8 cellular contexts compared by ENCODE assay signal in the genomic region with DNA sequence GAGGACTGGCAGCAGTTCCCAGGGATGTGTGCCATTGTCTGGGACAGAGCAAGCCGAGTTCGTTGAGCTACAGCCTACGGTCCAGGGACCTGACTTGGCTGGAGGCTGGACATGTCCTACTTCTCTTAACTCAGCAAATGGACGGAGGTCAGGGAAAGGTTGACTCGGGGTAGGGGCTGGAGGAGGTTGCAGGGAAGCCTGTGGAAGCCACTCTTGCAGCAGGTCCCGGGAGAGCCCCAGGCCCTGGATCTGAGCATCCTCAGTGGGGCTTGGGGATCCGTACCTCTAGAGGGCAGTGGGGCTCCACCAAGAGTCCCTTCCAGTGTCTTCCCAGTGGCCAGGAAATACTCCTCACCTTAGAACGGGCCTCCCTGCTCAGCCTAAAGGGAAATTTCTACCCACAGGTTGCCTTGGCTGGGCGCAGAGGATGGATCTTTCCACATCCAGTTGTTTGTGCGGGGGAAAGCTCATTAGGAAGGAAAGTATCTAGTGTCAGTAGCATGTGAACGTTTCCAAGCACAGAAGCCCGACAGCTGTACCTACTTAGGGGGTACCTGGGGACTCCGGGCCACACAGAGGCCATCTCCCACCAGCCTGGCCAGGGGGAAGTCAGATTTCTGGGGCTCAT.
DNase-seq lines count a peak whose midpoint lies in the region; ATAC-seq and TF ChIP-seq lines count a peak whose summit lies in the region.

No MANE protein-coding gene starts in this region.

- no peak overlapping the region for H3K4me3 Mint-ChIP-seq in activated naive CD8-positive, alpha-beta T cell treated with anti-CD3 and anti-CD28 coated beads, Interleukin-2, amount 50 U/mL, for 24 hours

- peak; percentile 95 for TF ChIP-seq CTCF in GM12864 (IDR thresholded peaks at IDR 0.05; ENCODE audit: low read depth, low read length, missing control alignments)
- TF ChIP-seq CTCF in left ventricle myocardium inferior (IDR thresholded peaks at IDR 0.05; ENCODE audit: borderline replicate concordance): peak; percentile 89
- TF ChIP-seq CTCF in retinal pigment epithelial cell (conservative IDR thresholded peaks at IDR 0.05; ENCODE audit: low read depth, low read length): peak; percentile 94

- H3K36me3 ChIP-seq in left ventricle myocardium inferior: no peaks in the 10 kb centered on the region

- peaks cover under 1% of the 10 kb centered on the region for H3K27me3 Mint-ChIP-seq in activated naive CD8-positive, alpha-beta T cell treated with anti-CD3 and anti-CD28 coated beads, Interleukin-2, amount 50 U/mL, for 24 hours

- H3K9me3 Mint-ChIP-seq in activated naive CD8-positive, alpha-beta T cell treated with anti-CD3 and anti-CD28 coated beads, Interleukin-2, amount 50 U/mL, for 24 hours: no peaks in the 10 kb centered on the region

- no peaks in the 10 kb centered on the region for H3K9me3 ChIP-seq in left ventricle myocardium inferior (replicated peaks)

- peaks cover 26% of the 10 kb centered on the region for H3K4me1 ChIP-seq in left ventricle myocardium inferior

- intact Hi-C loops in left ventricle myocardium inferior (cut with micrococcal nuclease): loop anchor here (5.0 kb wide), 1 partner anchor 225 kb away; no protein-coding TSS in a partner anchor

- H3K4me1 Mint-ChIP-seq in activated naive CD8-positive, alpha-beta T cell treated with anti-CD3 and anti-CD28 coated beads, Interleukin-2, amount 50 U/mL, for 24 hours: peaks cover 4% of the 10 kb centered on the region

- H3K4me3 ChIP-seq in GM12864 (ENCODE audit: low read depth, low read length): no peak overlapping the region
- H3K4me3 ChIP-seq in left ventricle myocardium inferior: no peak overlapping the region
- no peak overlapping the region for H3K4me3 ChIP-seq in retinal pigment epithelial cell (ENCODE audit: low read length)

- no peak overlapping the region for H3K27ac ChIP-seq in left ventricle myocardium inferior (replicated peaks)

- peaks cover 14% of the 10 kb centered on the region for H3K27me3 ChIP-seq in left ventricle myocardium inferior (ENCODE audit: low read depth)

- no peak overlapping the region for H3K27ac Mint-ChIP-seq in activated naive CD8-positive, alpha-beta T cell treated with anti-CD3 and anti-CD28 coated beads, Interleukin-2, amount 50 U/mL, for 24 hours

- H3K36me3 Mint-ChIP-seq in activated naive CD8-positive, alpha-beta T cell treated with anti-CD3 and anti-CD28 coated beads, Interleukin-2, amount 50 U/mL, for 24 hours (ENCODE audit: low read depth): no peaks in the 10 kb centered on the region

- peak; percentile 81 for ATAC-seq in activated naive CD8-positive, alpha-beta T cell treated with anti-CD3 and anti-CD28 coated beads, Interleukin-2, amount 50 U/mL, for 24 hours
- no peak for ATAC-seq in GM18858 (IDR thresholded peaks at IDR 0.05; ENCODE audit: unreplicated experiment)

- DNase-seq in GM12864 (ENCODE audit: low read depth) (no peak), Kasumi-1 (lab: John Stamatoyannopoulos, UW) (peak; percentile 54 to 59), SW 1271 (lab: John Stamatoyannopoulos, UW) (peak; percentile 35 to 51), left ventricle myocardium inferior (peak; percentile 59), retinal pigment epithelial cell (ENCODE audit: low read depth) (no peak), NCI-H128 (lab: John Stamatoyannopoulos, UW; ENCODE audit: unreplicated experiment) (no peak)
- DNase-seq in activated naive CD8-positive, alpha-beta T cell treated with anti-CD3 and anti-CD28 coated beads, Interleukin-2, amount 50 U/mL, for 24 hours: peak; percentile 66

Comparison
In these comparisons a context has a peak if more than half of its experiments do, and no peak if none do; other contexts are left out.
1. DNase-seq: peak in Kasumi-1 (2 of 2), SW 1271 (2 of 2), activated naive CD8-positive, alpha-beta T cell treated with anti-CD3 and anti-CD28 coated beads, Interleukin-2, amount 50 U/mL, for 24 hours (single experiment) and left ventricle myocardium inferior (single experiment); none in GM12864 (single experiment), retinal pigment epithelial cell (single experiment) and NCI-H128 (single experiment).
2. Peak in every context shown above with its lines, with median percentiles within 50 percentile points of each other: CTCF ChIP-seq.